ENCODE assay signal across 8 cellular contexts in the genomic region with DNA sequence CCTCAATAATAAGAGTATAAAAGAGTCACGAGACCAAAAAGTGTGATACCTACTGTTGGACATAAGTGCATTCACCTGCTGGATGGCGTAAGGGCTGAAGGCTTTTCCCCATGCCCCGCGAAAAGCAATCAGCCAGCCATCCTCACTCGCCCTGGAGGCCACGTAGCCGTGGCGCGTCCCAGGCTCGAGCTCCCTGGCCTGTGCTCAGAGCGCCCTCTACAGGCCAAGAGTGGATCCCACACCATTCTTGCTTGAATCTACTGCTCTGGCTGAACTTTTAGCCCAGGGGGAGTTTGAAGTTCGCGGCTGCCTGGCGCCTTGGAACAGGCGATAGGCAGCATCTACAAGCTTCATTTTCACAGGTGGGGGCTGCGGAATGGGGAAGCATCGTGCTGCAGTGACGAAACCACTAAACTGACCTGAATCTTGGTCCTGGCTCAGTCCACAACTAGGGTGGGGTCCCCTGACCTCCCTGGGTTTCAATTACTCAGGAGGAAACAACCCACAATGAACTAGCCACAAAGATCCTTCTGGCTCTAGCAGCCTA.
DNase-seq lines count a peak whose midpoint lies in the region; ATAC-seq and TF ChIP-seq lines count a peak whose summit lies in the region.

No MANE protein-coding gene starts in this region.

- DNase-seq in NCI-H146 (lab: John Stamatoyannopoulos, UW) (peak; percentile 93), T-helper 1 cell (peak; percentile 66 to 88 (median 75)), adipocyte (ENCODE audit: low read depth) (peak; percentile 96), left ventricle myocardium superior (peak; percentile 88), retina (peak; percentile 92)

- peaks cover 23% of the 10 kb centered on the region for H3K27me3 ChIP-seq in adipocyte (replicated peaks; ENCODE audit: control insufficient read depth, insufficient read depth, low read length)

- no peaks in the 10 kb centered on the region for H3K36me3 ChIP-seq in adipocyte (ENCODE audit: control insufficient read depth, insufficient read depth, low read length, severe bottlenecking)

- TF ChIP-seq CTCF in 22Rv1 (IDR thresholded peaks at IDR 0.05): peak; percentile 98

- intact Hi-C loops in left ventricle myocardium superior (cut with micrococcal nuclease): loop anchor here (5.0 kb wide), 2 partner anchors 153 to 268 kb away; no protein-coding TSS in a partner anchor

- H3K9me3 ChIP-seq in adipocyte (ENCODE audit: control insufficient read depth, low read length): no peaks in the 10 kb centered on the region

- ATAC-seq in GM18502 (IDR thresholded peaks at IDR 0.05; ENCODE audit: poor library complexity, unreplicated experiment): peak; percentile 99
- peak; percentile 99 for ATAC-seq in HG02938 (IDR thresholded peaks at IDR 0.05; ENCODE audit: unreplicated experiment)
- ATAC-seq in left ventricle myocardium superior: peak; percentile 95

- H3K4me1 ChIP-seq in adipocyte (ENCODE audit: control insufficient read depth, insufficient read depth, low read length): no peaks in the 10 kb centered on the region

- no peak overlapping the region for H3K4me3 ChIP-seq in adipocyte (ENCODE audit: low read length)

- no peak overlapping the region for H3K9ac ChIP-seq in adipocyte (ENCODE audit: low read length)

- H3K27ac ChIP-seq in 22Rv1: no peak overlapping the region
